Comparison of ENCODE assay signal across 8 cellular contexts in the genomic region with DNA sequence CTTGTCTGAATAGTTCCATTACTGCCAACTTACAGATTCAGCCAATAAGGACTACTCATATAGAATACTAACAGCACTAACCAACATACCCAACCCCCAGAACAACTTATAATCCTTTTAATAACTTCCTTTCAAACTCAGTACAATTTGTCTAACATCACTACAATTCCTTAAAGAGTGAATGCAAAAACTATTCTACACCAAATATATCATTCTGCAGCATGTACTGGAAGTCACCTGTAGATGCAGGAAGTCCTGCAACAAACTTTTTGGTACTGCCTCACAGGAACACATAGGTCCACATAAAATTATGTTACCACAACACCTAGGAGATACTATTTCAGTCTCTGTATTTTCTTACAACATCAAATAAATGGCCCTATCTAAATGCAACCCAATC. TPM values are rescaled to one million over a fixed set of nuclear protein-coding genes. Genes with fewer than 3 reads are reported as not detected.
DNase-seq lines count a peak whose midpoint lies in the region; ATAC-seq and TF ChIP-seq lines count a peak whose summit lies in the region.

No MANE protein-coding gene starts in this region.

- H3K27me3 ChIP-seq in CD8-positive, alpha-beta memory T cell (ENCODE audit: insufficient read depth, low read length, poor library complexity, severe bottlenecking) = no peaks in the 10 kb centered on the region
- H3K27me3 ChIP-seq in PC-9 (ENCODE audit: insufficient read depth, low read depth) = no peaks in the 10 kb centered on the region

- CTCF ChIA-PET in CD8-positive, alpha-beta memory T cell (lab: Charles Lee) = no interaction called here
- CTCF ChIA-PET in PC-9 (lab: Charles Lee) = no interaction called here

- no peak for DNase-seq in CD8-positive, alpha-beta memory T cell
- DNase-seq in PC-9 = no peak
- DNase-seq in epithelial cell of esophagus (ENCODE audit: low read depth) = no peak
- DNase-seq in osteocyte (ENCODE audit: extremely low spot score, unreplicated experiment) = no peak
- DNase-seq in GM19240 (ENCODE audit: insufficient read length, low spot score) = no peak
- DNase-seq in AG08396 (ENCODE audit: low spot score) = no peak
- no peak for DNase-seq in C1 segment of cervical spinal cord (lab: John Stamatoyannopoulos, UW)

- peaks cover 61% of the 10 kb centered on the region for H3K36me3 ChIP-seq in CD8-positive, alpha-beta memory T cell (ENCODE audit: insufficient read depth, low read length)
- H3K36me3 ChIP-seq in PC-9 (ENCODE audit: low read depth) = peaks cover 64% of the 10 kb centered on the region

- H3K9me3 Mint-ChIP-seq in CD8-positive, alpha-beta memory T cell = no peaks in the 10 kb centered on the region
- H3K9me3 Mint-ChIP-seq in osteocyte (ENCODE audit: unreplicated experiment) = no peaks in the 10 kb centered on the region

- no peaks in the 10 kb centered on the region for H3K9me3 ChIP-seq in CD8-positive, alpha-beta memory T cell (ENCODE audit: low read length)
- no peaks in the 10 kb centered on the region for H3K9me3 ChIP-seq in PC-9 (ENCODE audit: insufficient read depth, low read depth)

- H3K4me3 ChIP-seq in CD8-positive, alpha-beta memory T cell (ENCODE audit: low read length) = peak overlapping the region; percentile 96
- H3K4me3 ChIP-seq in PC-9 (peak overlapping the region; percentile 93), epithelial cell of esophagus (ENCODE audit: low read length) (peak overlapping the region; percentile 94)

- POLR2A ChIA-PET in CD8-positive, alpha-beta memory T cell (lab: Charles Lee) = no interaction called here
- POLR2A ChIA-PET in PC-9 (lab: Charles Lee; ENCODE audit: unreplicated experiment) = no interaction called here

- no peak overlapping the region for H2AFZ ChIP-seq in PC-9

- TF ChIP-seq CTCF in PC-9 (conservative IDR thresholded peaks at IDR 0.05) (no peak), epithelial cell of esophagus (IDR thresholded peaks at IDR 0.05; ENCODE audit: insufficient read depth, low read depth, low read length, missing control alignments) (no peak), osteocyte (IDR thresholded peaks at IDR 0.05) (no peak)

- intact Hi-C loops in PC-9 (cut with micrococcal nuclease; ENCODE audit: unreplicated experiment) = no loop called here

- peaks cover 89% of the 10 kb centered on the region for H3F3A ChIP-seq in PC-9 (ENCODE audit: insufficient read depth, low read depth)

- peak overlapping the region; percentile 68 to 100 (median 99) for H3K27ac Mint-ChIP-seq in CD8-positive, alpha-beta memory T cell
- no peak overlapping the region for H3K27ac Mint-ChIP-seq in osteocyte (ENCODE audit: unreplicated experiment)

- H3K4me1 Mint-ChIP-seq in CD8-positive, alpha-beta memory T cell = peaks cover 71 to 85% (median 73%) of the 10 kb centered on the region in 3 donors
- peaks cover 56% of the 10 kb centered on the region for H3K4me1 Mint-ChIP-seq in osteocyte (ENCODE audit: unreplicated experiment)

- peaks cover 87% of the 10 kb centered on the region for H3K79me2 ChIP-seq in PC-9 (ENCODE audit: low read depth)

- H4K20me1 ChIP-seq in PC-9 (ENCODE audit: insufficient read depth) = peaks cover 64% of the 10 kb centered on the region

- H3K4me1 ChIP-seq in CD8-positive, alpha-beta memory T cell (ENCODE audit: insufficient read depth, low read length) = peaks cover 67% of the 10 kb centered on the region
- peaks cover 60% of the 10 kb centered on the region for H3K4me1 ChIP-seq in PC-9 (replicated peaks; ENCODE audit: insufficient read depth)

- H3K36me3 Mint-ChIP-seq in CD8-positive, alpha-beta memory T cell = peaks cover 21 to 77% (median 36%) of the 10 kb centered on the region in 3 donors
- peaks cover 52% of the 10 kb centered on the region for H3K36me3 Mint-ChIP-seq in osteocyte (ENCODE audit: unreplicated experiment)

- H3K27me3 Mint-ChIP-seq in CD8-positive, alpha-beta memory T cell = peaks cover 0 to 5% of the 10 kb centered on the region in 2 donors
- no peaks in the 10 kb centered on the region for H3K27me3 Mint-ChIP-seq in osteocyte (ENCODE audit: unreplicated experiment)

- H3K27ac ChIP-seq in CD8-positive, alpha-beta memory T cell (ENCODE audit: low read depth, low read length) = peak overlapping the region; percentile 100
- peak overlapping the region; percentile 100 for H3K27ac ChIP-seq in PC-9

- H3K4me2 ChIP-seq in PC-9 = peak overlapping the region; percentile 96

- peak overlapping the region; percentile 90 to 99 (median 93) for H3K4me3 Mint-ChIP-seq in CD8-positive, alpha-beta memory T cell
- peak overlapping the region; percentile 90 for H3K4me3 Mint-ChIP-seq in osteocyte (ENCODE audit: unreplicated experiment)

- no TSS peak for BruUV-seq in PC-9 (replicated peaks; lab: Mats Ljungman, UMichigan)

- no peak for ATAC-seq in GM19455 (IDR thresholded peaks at IDR 0.05; ENCODE audit: unreplicated experiment)

- H3K9me2 ChIP-seq in PC-9 (ENCODE audit: insufficient read depth) = no peaks in the 10 kb centered on the region

RNA-seq across cellular contexts. Expression of a gene that starts 2.1 kb away (rescaled TPM):
- total RNA-seq in CD8-positive, alpha-beta memory T cell = 100 to 1,000 TPM; 125 to 126 TPM
- 62.1 TPM for polyA plus RNA-seq in CD8-positive, alpha-beta memory T cell
- total RNA-seq in PC-9 (2021) = 91.3 and 101 TPM in 2 replicates
- total RNA-seq in osteocyte = 93.0 and 116 TPM in 2 replicates
